Comparison of ENCODE assay signal across 28 cellular contexts in genomic region chr15:93830221-93830765, GRCh38.
DNase-seq lines count a peak whose midpoint lies in the region; ATAC-seq and TF ChIP-seq lines count a peak whose summit lies in the region.
"Had no signal": no experiment of that assay in that cellular context is flagged by ENCODE, and none has a peak within 500 bp of the region (broad histone marks: within the 10 kb centered on the region; RNA-seq: fewer than 3 reads in every experiment).

No MANE protein-coding gene starts in this region.

- CTCF ChIA-PET in CD4-positive, alpha-beta T cell (lab: Charles Lee): no interaction called here

- H3K27ac ChIP-seq in endodermal cell (ENCODE audit: low read depth, low read length) (peak overlapping the region; percentile 27), neuronal stem cell (replicated peaks; ENCODE audit: low read length) (no peak overlapping the region), tibial nerve (no peak overlapping the region)
- no peak overlapping the region for H3K27ac ChIP-seq in CD4-positive, alpha-beta T cell (ENCODE audit: low read depth, low read length)
- H3K27ac ChIP-seq: dorsolateral prefrontal cortex, psoas muscle had no signal

- no peak overlapping the region for H3K18ac ChIP-seq in neuronal stem cell (ENCODE audit: low read length)

- H3K23ac ChIP-seq in neuronal stem cell (ENCODE audit: low read depth, low read length, poor library complexity): no peak overlapping the region

- H4K91ac ChIP-seq in neuronal stem cell (ENCODE audit: low read depth, low read length, poor library complexity): no peak overlapping the region

- H2BK15ac ChIP-seq in neuronal stem cell (ENCODE audit: low read length): no peak overlapping the region

- H3K4me1 ChIP-seq in endodermal cell (ENCODE audit: control insufficient read depth, insufficient read depth, low read length) (peaks cover 18% of the 10 kb centered on the region), neuronal stem cell (ENCODE audit: control insufficient read depth in 2 of 2, insufficient read depth in 1 of 2, low read depth in 1 of 2, low read length in 2 of 2) (peaks cover 16 to 17% of the 10 kb centered on the region in 2 donors), tibial nerve (no peaks in the 10 kb centered on the region)
- H3K4me1 ChIP-seq: psoas muscle had no signal

- H2BK12ac ChIP-seq in neuronal stem cell (ENCODE audit: low read length): no peak overlapping the region

- H3K36me3 ChIP-seq in endodermal cell (ENCODE audit: control insufficient read depth, insufficient read depth, low read length) (no peaks in the 10 kb centered on the region), neuronal stem cell (replicated peaks in 1 of 2; ENCODE audit: control insufficient read depth in 2 of 2, insufficient read depth in 2 of 2, low read length in 2 of 2) (no peaks in the 10 kb centered on the region), tibial nerve (no peaks in the 10 kb centered on the region)
- H3K36me3 ChIP-seq: BLaER1 treated with 17β-estradiol and CSF1 and Interleukin-3, amounts not matched to agents 10 nM and 100 nM had no signal

- WGBS in endodermal cell (ENCODE audit: insufficient coverage in 1 of 2, insufficient read length in 1 of 2), 2 experiments: 96% methylated on average over 1 of the region's 1 CpG; no CpG with 5 or more reads in 1 of the 2 experiments
- WGBS in neuronal stem cell (ENCODE audit: extremely low coverage in 2 of 2, insufficient read length in 2 of 2, insufficient replicate concordance in 1 of 2), 2 donors: no CpG with 5 or more reads among the region's 1 CpG
- 100% methylated on average over 1 of the region's 1 CpG for WGBS in tibial nerve, 2 donors

- H2BK120ac ChIP-seq in neuronal stem cell (ENCODE audit: low read depth, low read length): no peak overlapping the region

- no peak overlapping the region for H3K4me2 ChIP-seq in neuronal stem cell (ENCODE audit: insufficient read depth, low read length, poor library complexity, severe bottlenecking)
- H3K4me2 ChIP-seq: GM23338 had no signal

- H3K27me3 ChIP-seq in endodermal cell (ENCODE audit: control insufficient read depth, insufficient read depth, low read length, poor library complexity, severe bottlenecking): no peaks in the 10 kb centered on the region
- no peaks in the 10 kb centered on the region for H3K27me3 ChIP-seq in neuronal stem cell (ENCODE audit: control insufficient read depth in 3 of 3, insufficient read depth in 3 of 3, low read depth in 1 of 3, low read length in 3 of 3)
- peaks cover 4% of the 10 kb centered on the region for H3K27me3 ChIP-seq in CD4-positive, alpha-beta T cell (ENCODE audit: control insufficient read depth, insufficient read depth, low read length)
- no peaks in the 10 kb centered on the region for H3K27me3 ChIP-seq in tibial nerve
- H3K27me3 ChIP-seq: BLaER1 treated with 17β-estradiol and CSF1 and Interleukin-3, amounts not matched to agents 10 nM and 100 nM had no signal

- H2BK5ac ChIP-seq in neuronal stem cell (ENCODE audit: low read length): no peak overlapping the region

- no peak for ATAC-seq in CD4-positive, alpha-beta T cell (ENCODE audit: poor library complexity)
- ATAC-seq: K562; SK-N-SH treated with all-trans-retinoic acid at 6 μM for 48 hours; stimulated activated naive CD8-positive, alpha-beta T cell treated with anti-CD3 and anti-CD28 coated beads, Interleukin-15, amount 100 ng/mL, for 72 hours had no signal

- TF ChIP-seq CTCF in endodermal cell (conservative IDR thresholded peaks at IDR 0.05) (no peak), tibial nerve (IDR thresholded peaks at IDR 0.05) (no peak), osteocyte (IDR thresholded peaks at IDR 0.05) (no peak)
- TF ChIP-seq CTCF in CD4-positive, alpha-beta T cell (IDR thresholded peaks at IDR 0.05): no peak

- H3K4me1 Mint-ChIP-seq in endodermal cell (peaks cover 36% of the 10 kb centered on the region), osteocyte (ENCODE audit: unreplicated experiment) (no peaks in the 10 kb centered on the region)
- H3K4me1 Mint-ChIP-seq in CD4-positive, alpha-beta T cell (ENCODE audit: low read depth): no peaks in the 10 kb centered on the region
- H3K4me1 Mint-ChIP-seq: activated CD4-positive, alpha-beta memory T cell treated with anti-CD3 and anti-CD28 coated beads, Interleukin-2, amount 10 ng/mL, durations not matched to agents 7 days and 5 days; stimulated activated naive CD8-positive, alpha-beta T cell treated with anti-CD3 and anti-CD28 coated beads, Interleukin-15, amount 100 ng/mL, for 72 hours had no signal

- H2AFZ ChIP-seq in neuronal stem cell (ENCODE audit: low read length): peak overlapping the region; percentile 40
- H2AFZ ChIP-seq: GM23338 had no signal

- no peak for TF ChIP-seq POLR2A in tibial nerve (IDR thresholded peaks at IDR 0.05)

- DNase-seq in COR-L47 (lab: John Stamatoyannopoulos, UW) (peak; percentile 79), NCI-H69 (lab: John Stamatoyannopoulos, UW) (peak; percentile 65), endodermal cell (no peak), neuronal stem cell (ENCODE audit: low spot score) (no peak), HuH-7.5 (ENCODE audit: low spot score) (no peak), tibial nerve (ENCODE audit: low spot score in 2 of 2) (no peak), osteocyte (ENCODE audit: extremely low spot score, unreplicated experiment) (no peak)
- DNase-seq in CD4-positive, alpha-beta T cell: no peak
- DNase-seq: ACHN; activated CD4-positive, alpha-beta memory T cell treated with anti-CD3 and anti-CD28 coated beads, Interleukin-2, amount 10 ng/mL, durations not matched to agents 7 days and 5 days; activated CD4-positive, CD25-positive, alpha-beta regulatory T cell; activated gamma-delta T cell treated with Interleukin-2 at 50 U/mL for 16 hours; activated T-cell treated with anti-CD3 and anti-CD28 coated beads for 4 hours; amniotic stem cell; central memory CD4-positive, alpha-beta T cell; DMS 273 treated with DMSO at 0.1 percent for 48 hours; dorsolateral prefrontal cortex; left cardiac atrium; NCI-H187 treated with DMSO at 0.1 percent for 48 hours; NCI-H446; psoas muscle; stimulated activated CD4-positive, alpha-beta T cell treated with anti-CD3 and anti-CD28 coated beads, Interleukin-4, amount 100 ng/mL, for 24 hours; stimulated activated naive CD8-positive, alpha-beta T cell treated with anti-CD3 and anti-CD28 coated beads, Interleukin-15, amount 100 ng/mL, for 72 hours; T-helper 9 cell had no signal

- intact Hi-C loops in CD4-positive, alpha-beta T cell (cut with DNase I, micrococcal nuclease): no loop called here

- no peaks in the 10 kb centered on the region for H3K79me1 ChIP-seq in neuronal stem cell (ENCODE audit: low read depth, low read length)

- H3K4ac ChIP-seq in neuronal stem cell (ENCODE audit: low read length): no peak overlapping the region

- H3K27ac Mint-ChIP-seq in endodermal cell (peak overlapping the region; percentile 75), osteocyte (ENCODE audit: unreplicated experiment) (no peak overlapping the region)
- no peak overlapping the region for H3K27ac Mint-ChIP-seq in CD4-positive, alpha-beta T cell
- H3K27ac Mint-ChIP-seq: activated CD4-positive, alpha-beta memory T cell treated with anti-CD3 and anti-CD28 coated beads, Interleukin-2, amount 10 ng/mL, durations not matched to agents 7 days and 5 days; GM23338; stimulated activated naive CD8-positive, alpha-beta T cell treated with anti-CD3 and anti-CD28 coated beads, Interleukin-15, amount 100 ng/mL, for 72 hours had no signal

- TF ChIP-seq EP300 in tibial nerve (IDR thresholded peaks at IDR 0.05): no peak

- H3K4me3 Mint-ChIP-seq in endodermal cell: no peak overlapping the region
- H3K4me3 Mint-ChIP-seq in CD4-positive, alpha-beta T cell: no peak overlapping the region
- H3K4me3 Mint-ChIP-seq in osteocyte (ENCODE audit: unreplicated experiment): no peak overlapping the region
- H3K4me3 Mint-ChIP-seq: activated CD4-positive, alpha-beta memory T cell treated with anti-CD3 and anti-CD28 coated beads, Interleukin-2, amount 10 ng/mL, durations not matched to agents 7 days and 5 days; GM23338; stimulated activated naive CD8-positive, alpha-beta T cell treated with anti-CD3 and anti-CD28 coated beads, Interleukin-15, amount 100 ng/mL, for 72 hours had no signal

- no peaks in the 10 kb centered on the region for H3K9me3 Mint-ChIP-seq in endodermal cell
- H3K9me3 Mint-ChIP-seq in CD4-positive, alpha-beta T cell: no peaks in the 10 kb centered on the region
- no peaks in the 10 kb centered on the region for H3K9me3 Mint-ChIP-seq in osteocyte (ENCODE audit: unreplicated experiment)
- H3K9me3 Mint-ChIP-seq: activated CD4-positive, alpha-beta memory T cell treated with anti-CD3 and anti-CD28 coated beads, Interleukin-2, amount 10 ng/mL, durations not matched to agents 7 days and 5 days; GM23338; stimulated activated naive CD8-positive, alpha-beta T cell treated with anti-CD3 and anti-CD28 coated beads, Interleukin-15, amount 100 ng/mL, for 72 hours had no signal

- H3K36me3 Mint-ChIP-seq in endodermal cell (ENCODE audit: low read depth) (no peaks in the 10 kb centered on the region), osteocyte (ENCODE audit: unreplicated experiment) (no peaks in the 10 kb centered on the region)
- H3K36me3 Mint-ChIP-seq in CD4-positive, alpha-beta T cell (ENCODE audit: low read depth): no peaks in the 10 kb centered on the region

- H3K14ac ChIP-seq in neuronal stem cell (ENCODE audit: low read length): no peak overlapping the region

- H3K27me3 Mint-ChIP-seq in endodermal cell (ENCODE audit: insufficient read depth) (peaks cover 19% of the 10 kb centered on the region), osteocyte (ENCODE audit: unreplicated experiment) (no peaks in the 10 kb centered on the region)
- peaks cover 7% of the 10 kb centered on the region for H3K27me3 Mint-ChIP-seq in CD4-positive, alpha-beta T cell
- H3K27me3 Mint-ChIP-seq: activated CD4-positive, alpha-beta memory T cell treated with anti-CD3 and anti-CD28 coated beads, Interleukin-2, amount 10 ng/mL, durations not matched to agents 7 days and 5 days; stimulated activated naive CD8-positive, alpha-beta T cell treated with anti-CD3 and anti-CD28 coated beads, Interleukin-15, amount 100 ng/mL, for 72 hours had no signal

- no peak overlapping the region for H2AK5ac ChIP-seq in neuronal stem cell (ENCODE audit: low read depth, low read length)

- H3K9me3 ChIP-seq in endodermal cell (ENCODE audit: control insufficient read depth, low read length): no peaks in the 10 kb centered on the region
- no peaks in the 10 kb centered on the region for H3K9me3 ChIP-seq in neuronal stem cell (replicated peaks in 1 of 2; ENCODE audit: control insufficient read depth in 2 of 2, insufficient read depth in 1 of 2, low read depth in 1 of 2, low read length in 2 of 2)
- H3K9me3 ChIP-seq in CD4-positive, alpha-beta T cell (ENCODE audit: control insufficient read depth, low read length): no peaks in the 10 kb centered on the region
- H3K9me3 ChIP-seq in tibial nerve: no peaks in the 10 kb centered on the region
- H3K9me3 ChIP-seq: BLaER1 treated with 17β-estradiol and CSF1 and Interleukin-3, amounts not matched to agents 10 nM and 100 nM; psoas muscle had no signal

- H3K4me3 ChIP-seq in endodermal cell (ENCODE audit: low read length) (peak overlapping the region; percentile 10), neuronal stem cell (ENCODE audit: low read length in 2 of 2) (no peak overlapping the region), tibial nerve (no peak overlapping the region)
- H3K4me3 ChIP-seq: BLaER1 treated with 17β-estradiol and CSF1 and Interleukin-3, amounts not matched to agents 10 nM and 100 nM; dorsolateral prefrontal cortex; GM23338; K562; psoas muscle had no signal

- POLR2A ChIA-PET in CD4-positive, alpha-beta T cell (lab: Charles Lee): no interaction called here

- H4K8ac ChIP-seq in neuronal stem cell (ENCODE audit: low read depth, low read length): no peak overlapping the region

- H3K9ac ChIP-seq in endodermal cell (ENCODE audit: extremely low read depth, low read length, poor library complexity, severe bottlenecking) (peak overlapping the region; percentile 14), neuronal stem cell (ENCODE audit: low read depth, low read length, poor library complexity) (no peak overlapping the region)

Comparison
In these comparisons a context has a peak if more than half of its experiments do, and no peak if none do; other contexts are left out.
1. DNase-seq: peak in COR-L47 (single experiment) and NCI-H69 (single experiment); none in endodermal cell (single experiment), neuronal stem cell (single experiment), HuH-7.5 (single experiment), CD4-positive, alpha-beta T cell (0 of 10), tibial nerve (0 of 2) and osteocyte (single experiment).